In the genomic region with DNA sequence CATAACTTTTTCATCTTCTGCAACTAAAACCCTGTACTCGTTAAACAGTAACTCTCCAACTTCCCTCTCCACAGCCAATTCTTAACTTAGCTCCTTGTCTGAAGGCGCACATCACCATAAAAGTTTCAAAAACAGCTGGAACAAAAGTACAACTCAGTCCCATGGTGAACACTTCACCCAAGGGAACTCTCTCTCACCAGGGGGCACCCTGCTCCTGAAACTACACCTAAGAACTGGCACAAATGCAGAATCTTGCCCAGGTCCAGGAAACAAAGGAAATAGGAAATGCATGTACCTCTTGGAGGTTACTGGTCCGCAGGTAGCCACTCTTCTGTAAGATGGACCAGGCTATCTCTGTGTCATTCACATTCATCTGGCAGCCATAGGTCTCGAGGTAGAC, we compare ENCODE assay signal across 16 cellular contexts. TPM values are rescaled to one million over a fixed set of nuclear protein-coding genes. Genes with fewer than 3 reads are reported as not detected.
DNase-seq lines count a peak whose midpoint lies in the region; ATAC-seq and TF ChIP-seq lines count a peak whose summit lies in the region.
"Had no signal": no experiment of that assay in that cellular context is flagged by ENCODE, and none has a peak within 500 bp of the region (broad histone marks: within the 10 kb centered on the region; RNA-seq: fewer than 3 reads in every experiment).

No MANE protein-coding gene starts in this region.

- H3K27ac Mint-ChIP-seq in activated CD4-positive, alpha-beta T cell treated with anti-CD3 and anti-CD28 coated beads, Interleukin-2, amount 10 ng/mL, durations not matched to agents 7 days and 5 days, result peak overlapping the region; percentile 33
- H3K27ac Mint-ChIP-seq: activated CD4-positive, alpha-beta memory T cell treated with anti-CD3 and anti-CD28 coated beads for 36 hours; stimulated activated naive B cell treated with anti-CD40 and anti-IgM and Interleukin-4, amounts not matched to agents 10 μg/mL and 1 μg/mL and 100 μg/mL, for 72 hours had no signal

- H3K4me3 ChIP-seq in Karpas-422 (ENCODE audit: low read length) (no peak overlapping the region), choroid plexus epithelial cell (ENCODE audit: low read depth, low read length) (no peak overlapping the region), retinal pigment epithelial cell (ENCODE audit: low read length) (no peak overlapping the region)
- H3K4me3 ChIP-seq: gastrocnemius medialis had no signal

- no peak for DNase-seq in activated CD4-positive, alpha-beta T cell treated with anti-CD3 and anti-CD28 coated beads, Interleukin-2, amount 10 ng/mL, durations not matched to agents 7 days and 5 days
- no peak for DNase-seq in activated CD4-positive, alpha-beta T cell treated with anti-CD3 and anti-CD28 coated beads, Interleukin-2, amount 50 U/mL, for 4 hours
- DNase-seq in Karpas-422, result peak; percentile 54
- peak; percentile 20 for DNase-seq in choroid plexus epithelial cell (ENCODE audit: low read depth)
- DNase-seq in retinal pigment epithelial cell (ENCODE audit: low read depth), result no peak
- DNase-seq in amygdala (lab: John Stamatoyannopoulos, UW), result no peak
- DNase-seq in COLO829 (ENCODE audit: low spot score), result no peak
- DNase-seq: activated CD4-positive, alpha-beta memory T cell treated with anti-CD3 and anti-CD28 coated beads for 36 hours; central memory CD4-positive, alpha-beta T cell; COR-L47; gastrocnemius medialis; left ventricle myocardium superior; NCI-H1930; NCI-H510A; stimulated activated naive B cell treated with anti-CD40 and anti-IgM and Interleukin-4, amounts not matched to agents 10 μg/mL and 1 μg/mL and 100 μg/mL, for 72 hours had no signal

- H3K9ac ChIP-seq in Karpas-422 (ENCODE audit: low read length), result no peak overlapping the region

- no peak overlapping the region for H3K4me2 ChIP-seq in Karpas-422 (ENCODE audit: low read depth, low read length, poor library complexity, severe bottlenecking)

- CTCF ChIA-PET in activated CD4-positive, alpha-beta T cell treated with anti-CD3 and anti-CD28 coated beads, Interleukin-2, amount 10 ng/mL, durations not matched to agents 7 days and 5 days (lab: Charles Lee), result interaction anchor here (1.0 kb wide), 1 partner anchor 26 kb away, joined by 3 read pairs; no protein-coding TSS in a partner anchor

- no peaks in the 10 kb centered on the region for H3K9me2 ChIP-seq in Karpas-422 (replicated peaks; ENCODE audit: insufficient read depth, low read length)

- no peaks in the 10 kb centered on the region for H3K9me3 Mint-ChIP-seq in activated CD4-positive, alpha-beta T cell treated with anti-CD3 and anti-CD28 coated beads, Interleukin-2, amount 10 ng/mL, durations not matched to agents 7 days and 5 days
- H3K9me3 Mint-ChIP-seq: activated CD4-positive, alpha-beta memory T cell treated with anti-CD3 and anti-CD28 coated beads for 36 hours; stimulated activated naive B cell treated with anti-CD40 and anti-IgM and Interleukin-4, amounts not matched to agents 10 μg/mL and 1 μg/mL and 100 μg/mL, for 72 hours had no signal

- peaks cover 10% of the 10 kb centered on the region for H3K4me1 ChIP-seq in Karpas-422 (ENCODE audit: low read length)

- no peak overlapping the region for H3K27ac ChIP-seq in Karpas-422 (ENCODE audit: low read length)

- peaks cover 53% of the 10 kb centered on the region for H3K36me3 ChIP-seq in Karpas-422 (ENCODE audit: insufficient read depth, low read length)

- no peak for ATAC-seq in HG02885 (IDR thresholded peaks at IDR 0.05; ENCODE audit: poor library complexity, unreplicated experiment)
- ATAC-seq: gastrocnemius medialis; left ventricle myocardium superior; stimulated activated naive B cell treated with anti-CD40 and anti-IgM and Interleukin-4, amounts not matched to agents 10 μg/mL and 1 μg/mL and 100 μg/mL, for 72 hours had no signal

- peaks cover 59% of the 10 kb centered on the region for H3K79me2 ChIP-seq in Karpas-422 (ENCODE audit: low read length)

- H3K4me1 Mint-ChIP-seq in activated CD4-positive, alpha-beta T cell treated with anti-CD3 and anti-CD28 coated beads, Interleukin-2, amount 10 ng/mL, durations not matched to agents 7 days and 5 days, result peaks cover 14% of the 10 kb centered on the region

- peaks cover 35% of the 10 kb centered on the region for H3K36me3 Mint-ChIP-seq in activated CD4-positive, alpha-beta T cell treated with anti-CD3 and anti-CD28 coated beads, Interleukin-2, amount 10 ng/mL, durations not matched to agents 7 days and 5 days (ENCODE audit: low read depth)

- TF ChIP-seq CTCF in choroid plexus epithelial cell (conservative IDR thresholded peaks at IDR 0.05; ENCODE audit: low read depth, low read length), result peak; percentile 24
- TF ChIP-seq CTCF in retinal pigment epithelial cell (conservative IDR thresholded peaks at IDR 0.05; ENCODE audit: low read depth, low read length), result peak; percentile 36

- H3K27me3 Mint-ChIP-seq in activated CD4-positive, alpha-beta T cell treated with anti-CD3 and anti-CD28 coated beads, Interleukin-2, amount 10 ng/mL, durations not matched to agents 7 days and 5 days, result no peaks in the 10 kb centered on the region
- H3K27me3 Mint-ChIP-seq: activated CD4-positive, alpha-beta memory T cell treated with anti-CD3 and anti-CD28 coated beads for 36 hours; stimulated activated naive B cell treated with anti-CD40 and anti-IgM and Interleukin-4, amounts not matched to agents 10 μg/mL and 1 μg/mL and 100 μg/mL, for 72 hours had no signal

- H3K27me3 ChIP-seq in Karpas-422 (ENCODE audit: low read length), result no peaks in the 10 kb centered on the region
- H3K27me3 ChIP-seq: gastrocnemius medialis had no signal

- no peak overlapping the region for H3K4me3 Mint-ChIP-seq in activated CD4-positive, alpha-beta T cell treated with anti-CD3 and anti-CD28 coated beads, Interleukin-2, amount 10 ng/mL, durations not matched to agents 7 days and 5 days
- H3K4me3 Mint-ChIP-seq: activated CD4-positive, alpha-beta memory T cell treated with anti-CD3 and anti-CD28 coated beads for 36 hours; stimulated activated naive B cell treated with anti-CD40 and anti-IgM and Interleukin-4, amounts not matched to agents 10 μg/mL and 1 μg/mL and 100 μg/mL, for 72 hours had no signal

- H3K9me3 ChIP-seq in Karpas-422 (ENCODE audit: low read length), result no peaks in the 10 kb centered on the region
- H3K9me3 ChIP-seq: gastrocnemius medialis had no signal

- 0 out of 2 replicates have a peak, but pooled peaks cover 9% of the 10 kb centered on the region for H4K20me1 ChIP-seq in Karpas-422 (ENCODE audit: insufficient read depth, low read depth, low read length)

- POLR2A ChIA-PET in activated CD4-positive, alpha-beta T cell treated with anti-CD3 and anti-CD28 coated beads, Interleukin-2, amount 10 ng/mL, durations not matched to agents 7 days and 5 days (lab: Charles Lee), result no interaction called here

- no peak overlapping the region for H2AFZ ChIP-seq in Karpas-422 (ENCODE audit: low read length)

RNA-seq across cellular contexts. Expression of gene CDK5RAP1, which starts 6.6 kb away (rescaled TPM):
- total RNA-seq in activated CD4-positive, alpha-beta T cell treated with anti-CD3 and anti-CD28 coated beads, Interleukin-2, amount 10 ng/mL, durations not matched to agents 7 days and 5 days, result 10 to 100 TPM; 27.2 to 33.1 TPM
- 30.7 and 32.5 TPM in 2 replicates for total RNA-seq in Karpas-422 (2014; rRNA removed; shearing (Covaris generic); ENCODE audit: low replicate concordance)

RNA-seq across cellular contexts. Expression of gene SNTA1, which starts 48.8 kb away (rescaled TPM):
- 1 to 10 TPM; 7.8 to 9.5 TPM for total RNA-seq in activated CD4-positive, alpha-beta T cell treated with anti-CD3 and anti-CD28 coated beads, Interleukin-2, amount 10 ng/mL, durations not matched to agents 7 days and 5 days
- total RNA-seq in Karpas-422 (2014; rRNA removed; shearing (Covaris generic); ENCODE audit: low replicate concordance), result 51.4 and 85.6 TPM in 2 replicates

Comparison
In these comparisons a context has a peak if more than half of its experiments do, and no peak if none do; other contexts are left out.
1. DNase-seq: peak in Karpas-422 (single experiment) and choroid plexus epithelial cell (single experiment); none in activated CD4-positive, alpha-beta T cell treated with anti-CD3 and anti-CD28 coated beads, Interleukin-2, amount 10 ng/mL, durations not matched to agents 7 days and 5 days (single experiment), activated CD4-positive, alpha-beta T cell treated with anti-CD3 and anti-CD28 coated beads, Interleukin-2, amount 50 U/mL, for 4 hours (0 of 2), retinal pigment epithelial cell (single experiment), amygdala (0 of 56) and COLO829 (single experiment).